ENCODE assay signal across 8 cellular contexts in genomic region chr1:218164111-218164929, GRCh38.
DNase-seq lines count a peak whose midpoint lies in the region; ATAC-seq and TF ChIP-seq lines count a peak whose summit lies in the region.

No MANE protein-coding gene starts in this region.

- H4K20me1 ChIP-seq in mammary epithelial cell (ENCODE audit: insufficient read depth, low read length), result no peaks in the 10 kb centered on the region

- no peak for TF ChIP-seq POLR2A in stomach (IDR thresholded peaks at IDR 0.05)

- peak; percentile 46 for ATAC-seq in HG02852 (IDR thresholded peaks at IDR 0.05; ENCODE audit: unreplicated experiment)
- ATAC-seq in GM21737 (IDR thresholded peaks at IDR 0.05; ENCODE audit: unreplicated experiment), result no peak

- intact Hi-C loops in mammary epithelial cell (cut with micrococcal nuclease), result no loop called here
- intact Hi-C loops in stomach (cut with DNase I; ENCODE audit: low total_unique reads), result no loop called here

- no peak for TF ChIP-seq CTCF in mammary epithelial cell (conservative IDR thresholded peaks at IDR 0.05 in 1 of 2, IDR thresholded peaks at IDR 0.05 in 1 of 2; ENCODE audit: extremely low read depth in 1 of 2, insufficient read depth in 1 of 2, low read depth in 1 of 2, low read length in 2 of 2)
- no peak for TF ChIP-seq CTCF in stomach (IDR thresholded peaks at IDR 0.05)

- H3K27me3 Mint-ChIP-seq in activated CD4-positive, alpha-beta T cell treated with anti-CD3 and anti-CD28 coated beads, Interleukin-2, amount 10 ng/mL, durations not matched to agents 7 days and 5 days, result peaks cover 49% of the 10 kb centered on the region

- H3K4me3 Mint-ChIP-seq in activated CD4-positive, alpha-beta T cell treated with anti-CD3 and anti-CD28 coated beads, Interleukin-2, amount 10 ng/mL, durations not matched to agents 7 days and 5 days, result peak overlapping the region; percentile 71

- dilution Hi-C loops in mammary epithelial cell (cut with HindIII; ENCODE audit: low sequenced_read_pairs), result no loop called here

- DNase-seq in activated CD4-positive, alpha-beta T cell treated with anti-CD3 and anti-CD28 coated beads, Interleukin-2, amount 10 ng/mL, durations not matched to agents 7 days and 5 days, result no peak
- DNase-seq in activated CD4-positive, alpha-beta T cell treated with anti-CD3 and anti-CD28 coated beads for 4 hours, result no peak
- DNase-seq in NCI-H526 treated with DMSO at 0.1 percent for 48 hours (lab: John Stamatoyannopoulos, UW), result peak; percentile 78
- DNase-seq in mammary epithelial cell, result peak; percentile 8
- DNase-seq in left kidney (ENCODE audit: low read depth, low spot score), result peak; percentile 71
- DNase-seq in stomach, result no peak

- no peaks in the 10 kb centered on the region for H3K79me2 ChIP-seq in mammary epithelial cell (ENCODE audit: insufficient read depth, low read length)

- H3K27ac ChIP-seq in mammary epithelial cell (ENCODE audit: insufficient read depth, low read depth, low read length) (no peak overlapping the region), stomach (peak overlapping the region in 1 of 5 donors; percentile 56)

- H3K4me2 ChIP-seq in mammary epithelial cell (ENCODE audit: insufficient read depth, low read depth, low read length), result peak overlapping the region; percentile 82

- TF ChIP-seq EP300 in stomach (IDR thresholded peaks at IDR 0.05), result no peak

- H3K27ac Mint-ChIP-seq in activated CD4-positive, alpha-beta T cell treated with anti-CD3 and anti-CD28 coated beads, Interleukin-2, amount 10 ng/mL, durations not matched to agents 7 days and 5 days, result no peak overlapping the region

- H3K4me3 ChIP-seq in mammary epithelial cell (replicated peaks in 1 of 3; ENCODE audit: insufficient read depth in 1 of 3, low read depth in 2 of 3, low read length in 3 of 3), result peak overlapping the region; percentile 0 to 34 (median 14)
- H3K4me3 ChIP-seq in stomach, result peak overlapping the region; percentile 44 to 66 (median 52)

- no peak overlapping the region for H3K9ac ChIP-seq in mammary epithelial cell (ENCODE audit: insufficient read depth, low read length)

- in situ Hi-C loops in mammary epithelial cell (cut with MboI; ENCODE audit: low sequenced_read_pairs in 2 of 2), result no loop called here

- no peaks in the 10 kb centered on the region for H3K9me3 Mint-ChIP-seq in activated CD4-positive, alpha-beta T cell treated with anti-CD3 and anti-CD28 coated beads, Interleukin-2, amount 10 ng/mL, durations not matched to agents 7 days and 5 days

- POLR2A ChIA-PET in activated CD4-positive, alpha-beta T cell treated with anti-CD3 and anti-CD28 coated beads, Interleukin-2, amount 10 ng/mL, durations not matched to agents 7 days and 5 days (lab: Charles Lee), result no interaction called here

- H3K36me3 ChIP-seq in mammary epithelial cell (ENCODE audit: insufficient read depth, low read length) (no peaks in the 10 kb centered on the region), stomach (no peaks in the 10 kb centered on the region)

- BruUV-seq in mammary epithelial cell (replicated peaks; lab: Mats Ljungman, UMichigan), result no TSS peak

- peak overlapping the region; percentile 76 for H2AFZ ChIP-seq in mammary epithelial cell (ENCODE audit: low read depth, low read length)

- no peaks in the 10 kb centered on the region for H3K9me3 ChIP-seq in mammary epithelial cell (replicated peaks; ENCODE audit: insufficient read depth, low read length)
- H3K9me3 ChIP-seq in stomach, result no peaks in the 10 kb centered on the region

- WGBS in mammary epithelial cell (ENCODE audit: low coverage, missing lambda C conversion rate), result 10% methylated on average over 15 of the region's 68 CpGs
- 1 to 3% (median 2%) methylated on average over 21 to 68 of the region's 68 CpGs for WGBS in stomach, 5 donors

- peaks cover 45% of the 10 kb centered on the region for H3K27me3 ChIP-seq in mammary epithelial cell (ENCODE audit: insufficient read depth, low read length)
- peaks cover 16 to 86% (median 35%) of the 10 kb centered on the region in 3 donors for H3K27me3 ChIP-seq in stomach

- H3K4me1 ChIP-seq in mammary epithelial cell (ENCODE audit: insufficient read depth, low read length), result peaks cover 16% of the 10 kb centered on the region
- peaks cover 21 to 28% (median 23%) of the 10 kb centered on the region in 4 donors for H3K4me1 ChIP-seq in stomach

- CTCF ChIA-PET in activated CD4-positive, alpha-beta T cell treated with anti-CD3 and anti-CD28 coated beads, Interleukin-2, amount 10 ng/mL, durations not matched to agents 7 days and 5 days (lab: Charles Lee), result no interaction called here
- CTCF ChIA-PET in mammary epithelial cell (lab: Charles Lee; ENCODE audit: low non-redundant PET), result no interaction called here

- peaks cover 3% of the 10 kb centered on the region for H3K36me3 Mint-ChIP-seq in activated CD4-positive, alpha-beta T cell treated with anti-CD3 and anti-CD28 coated beads, Interleukin-2, amount 10 ng/mL, durations not matched to agents 7 days and 5 days (ENCODE audit: low read depth)

- peaks cover 16% of the 10 kb centered on the region for H3K4me1 Mint-ChIP-seq in activated CD4-positive, alpha-beta T cell treated with anti-CD3 and anti-CD28 coated beads, Interleukin-2, amount 10 ng/mL, durations not matched to agents 7 days and 5 days

Comparison
In these comparisons a context has a peak if more than half of its experiments do, and no peak if none do; other contexts are left out.
1. DNase-seq: peak in NCI-H526 treated with DMSO at 0.1 percent for 48 hours (single experiment), mammary epithelial cell (single experiment) and left kidney (single experiment); none in activated CD4-positive, alpha-beta T cell treated with anti-CD3 and anti-CD28 coated beads, Interleukin-2, amount 10 ng/mL, durations not matched to agents 7 days and 5 days (single experiment), activated CD4-positive, alpha-beta T cell treated with anti-CD3 and anti-CD28 coated beads for 4 hours (0 of 2) and stomach (single experiment).